ENCODE assay signal across 7 cellular contexts in genomic region chr1:223771469-223771813, GRCh38. TPM values are rescaled to one million over a fixed set of nuclear protein-coding genes. Genes with fewer than 3 reads are reported as not detected.
DNase-seq lines count a peak whose midpoint lies in the region; ATAC-seq, FAIRE-seq and TF ChIP-seq lines count a peak whose summit lies in the region.

No MANE protein-coding gene starts in this region.

- H3K4me3 Mint-ChIP-seq in activated CD4-positive, alpha-beta memory T cell treated with anti-CD3 and anti-CD28 coated beads, Interleukin-2, amount 10 ng/mL, durations not matched to agents 7 days and 5 days: no peak overlapping the region

- no peak overlapping the region for H3K4me3 ChIP-seq in keratinocyte (ENCODE audit: control insufficient read depth in 2 of 3, extremely low read depth in 1 of 3, insufficient read depth in 2 of 3, low read depth in 1 of 3, low read length in 3 of 3)
- H3K4me3 ChIP-seq in suprapubic skin: no peak overlapping the region

- no peaks in the 10 kb centered on the region for H3K9me3 Mint-ChIP-seq in activated CD4-positive, alpha-beta memory T cell treated with anti-CD3 and anti-CD28 coated beads, Interleukin-2, amount 10 ng/mL, durations not matched to agents 7 days and 5 days

- peaks cover 35% of the 10 kb centered on the region for H3K4me1 Mint-ChIP-seq in activated CD4-positive, alpha-beta memory T cell treated with anti-CD3 and anti-CD28 coated beads, Interleukin-2, amount 10 ng/mL, durations not matched to agents 7 days and 5 days

- H3K27me3 ChIP-seq in keratinocyte (ENCODE audit: control insufficient read depth, extremely low read depth, insufficient read depth, low read length): no peaks in the 10 kb centered on the region
- no peaks in the 10 kb centered on the region for H3K27me3 ChIP-seq in suprapubic skin

- TF ChIP-seq CTCF in keratinocyte (optimal IDR thresholded peaks at IDR 0.05 in 1 of 3, IDR thresholded peaks at IDR 0.05 in 1 of 3, conservative IDR thresholded peaks at IDR 0.05 in 1 of 3; ENCODE audit: extremely low read depth in 1 of 3, insufficient read depth in 2 of 3, low read length in 3 of 3) (no peak), suprapubic skin (IDR thresholded peaks at IDR 0.05) (no peak)

- peak overlapping the region; percentile 81 for H3K27ac ChIP-seq in keratinocyte (ENCODE audit: control insufficient read depth, insufficient read depth, low read length)
- H3K27ac ChIP-seq in suprapubic skin: peak overlapping the region; percentile 26

- peak overlapping the region; percentile 45 for H3K9ac ChIP-seq in keratinocyte (ENCODE audit: control insufficient read depth, extremely low read depth, insufficient read depth, low read length)

- H4K20me1 ChIP-seq in keratinocyte (ENCODE audit: control insufficient read depth, extremely low read depth, insufficient read depth, low read length): no peaks in the 10 kb centered on the region

- no peak for TF ChIP-seq EP300 in suprapubic skin (IDR thresholded peaks at IDR 0.05)

- ATAC-seq in HG03159 (IDR thresholded peaks at IDR 0.05; ENCODE audit: unreplicated experiment) (peak; percentile 58), GM21360 (IDR thresholded peaks at IDR 0.05; ENCODE audit: unreplicated experiment) (no peak)

- H3K27ac Mint-ChIP-seq in activated CD4-positive, alpha-beta memory T cell treated with anti-CD3 and anti-CD28 coated beads, Interleukin-2, amount 10 ng/mL, durations not matched to agents 7 days and 5 days: peak overlapping the region; percentile 38

- no peak for DNase-seq in activated CD4-positive, alpha-beta memory T cell treated with anti-CD3 and anti-CD28 coated beads, Interleukin-2, amount 10 ng/mL, durations not matched to agents 7 days and 5 days
- DNase-seq in keratinocyte (ENCODE audit: low read depth, low spot score) (no peak), suprapubic skin (ENCODE audit: low spot score in 2 of 2) (no peak), NCI-H187 (lab: John Stamatoyannopoulos, UW) (no peak), foreskin melanocyte (no peak)

- peak overlapping the region; percentile 57 for H3K4me2 ChIP-seq in keratinocyte (ENCODE audit: control insufficient read depth, extremely low read depth, insufficient read depth, low read depth, low read length)

- peaks cover 62% of the 10 kb centered on the region for H3K4me1 ChIP-seq in keratinocyte (ENCODE audit: control insufficient read depth, extremely low read depth, insufficient read depth, low read length)
- H3K4me1 ChIP-seq in suprapubic skin: peaks cover 19% of the 10 kb centered on the region

- H2AFZ ChIP-seq in keratinocyte (ENCODE audit: control insufficient read depth, low read length): no peak overlapping the region

- POLR2A ChIA-PET in activated CD4-positive, alpha-beta memory T cell treated with anti-CD3 and anti-CD28 coated beads, Interleukin-2, amount 10 ng/mL, durations not matched to agents 7 days and 5 days (lab: Charles Lee): interaction anchor here (1.3 to 1.8 kb wide), 4 partner anchors 9 to 74 kb away, joined by 5 to 6 read pairs (median 5); partner anchors contain the start of gene TP53BP2

- dilution Hi-C loops in keratinocyte (cut with MboI; ENCODE audit: extremely low pct_ligation_motif_present, low sequenced_read_pairs): no loop called here

- H3K36me3 ChIP-seq in keratinocyte (ENCODE audit: control insufficient read depth in 2 of 2, extremely low read depth in 1 of 2, insufficient read depth in 2 of 2, low read length in 2 of 2) (peaks cover 31 to 54% of the 10 kb centered on the region in 2 experiments), suprapubic skin (peaks cover 73% of the 10 kb centered on the region)

- H3K9me1 ChIP-seq in keratinocyte (ENCODE audit: control insufficient read depth, extremely low read depth, insufficient read depth, low read length): peaks cover 2% of the 10 kb centered on the region

- CTCF ChIA-PET in activated CD4-positive, alpha-beta memory T cell treated with anti-CD3 and anti-CD28 coated beads, Interleukin-2, amount 10 ng/mL, durations not matched to agents 7 days and 5 days (lab: Charles Lee): interaction anchor here (1.3 to 2.1 kb wide), 2 partner anchors 8 to 22 kb away, joined by 3 to 8 read pairs; no protein-coding TSS in a partner anchor

- H3K36me3 Mint-ChIP-seq in activated CD4-positive, alpha-beta memory T cell treated with anti-CD3 and anti-CD28 coated beads, Interleukin-2, amount 10 ng/mL, durations not matched to agents 7 days and 5 days (ENCODE audit: low read depth): peaks cover 74% of the 10 kb centered on the region

- 54% methylated on average over 2 of the region's 2 CpGs for WGBS in suprapubic skin

- FAIRE-seq in keratinocyte (lab: Jason Lieb, UNC): no peak

- H3K79me2 ChIP-seq in keratinocyte (ENCODE audit: control insufficient read depth, insufficient read depth, low read length): peaks cover under 1% of the 10 kb centered on the region

- no peaks in the 10 kb centered on the region for H3K27me3 Mint-ChIP-seq in activated CD4-positive, alpha-beta memory T cell treated with anti-CD3 and anti-CD28 coated beads, Interleukin-2, amount 10 ng/mL, durations not matched to agents 7 days and 5 days

- H3K9me3 ChIP-seq in keratinocyte (ENCODE audit: control insufficient read depth, low read depth, low read length) (no peaks in the 10 kb centered on the region), suprapubic skin (no peaks in the 10 kb centered on the region)

- TF ChIP-seq POLR2A in suprapubic skin (IDR thresholded peaks at IDR 0.05): no peak

RNA-seq across cellular contexts. Expression of gene CAPN2, which starts 59.1 kb away (rescaled TPM):
- 100 to 1,000 TPM; 263 TPM for total RNA-seq in activated CD4-positive, alpha-beta memory T cell treated with anti-CD3 and anti-CD28 coated beads, Interleukin-2, amount 10 ng/mL, durations not matched to agents 7 days and 5 days
- polyA plus RNA-seq in keratinocyte: 278 to 366 TPM (median 350 TPM) in 3 replicates
- polyA plus RNA-seq in keratinocyte (2011; ENCODE audit: low read depth): 134 TPM
- 291 and 382 TPM in 2 replicates for polyA plus RNA-seq in keratinocyte (2011; cell fraction: cytosol; rRNA removed)
- polyA plus RNA-seq in keratinocyte (2011; cell fraction: nucleus; rRNA removed): 489 and 510 TPM in 2 replicates
- 174 and 413 TPM in 2 replicates for polyA plus RNA-seq in keratinocyte (2012; ENCODE audit: low replicate concordance)
- 279 to 391 TPM (median 316 TPM) in 3 replicates for polyA minus RNA-seq in keratinocyte
- 330 TPM for polyA minus RNA-seq in keratinocyte (2011; cell fraction: cytosol; rRNA and poly(A)+ RNA removed)
- polyA minus RNA-seq in keratinocyte (2011; cell fraction: nucleus; rRNA and poly(A)+ RNA removed): 168 and 240 TPM in 2 replicates
- total RNA-seq in suprapubic skin: 10 to 100 TPM; 33.6 to 87.6 (median 44.0) TPM
